ENCODE assay signal across 10 cellular contexts in genomic region chrX:132071260-132071659, GRCh38. TPM values are rescaled to one million over a fixed set of nuclear protein-coding genes. Genes with fewer than 3 reads are reported as not detected.
DNase-seq lines count a peak whose midpoint lies in the region; ATAC-seq, FAIRE-seq and TF ChIP-seq lines count a peak whose summit lies in the region.
"Had no signal": no experiment of that assay in that cellular context is flagged by ENCODE, and none has a peak within 500 bp of the region (broad histone marks: within the 10 kb centered on the region; RNA-seq: fewer than 3 reads in every experiment).

No MANE protein-coding gene starts in this region.

- intact Hi-C loops in HCT116 (cut with micrococcal nuclease), result loop anchor here (1.0 to 5.0 kb wide), 2 partner anchors 48 to 229 kb away; partner anchors contain the start of gene STK26

- H3K9me3 ChIP-seq in HCT116 (ENCODE audit: control insufficient read depth in 1 of 2, insufficient read depth in 1 of 2, low read depth in 1 of 2, low read length in 2 of 2) (no peaks in the 10 kb centered on the region), SK-N-SH (no peaks in the 10 kb centered on the region), hepatocyte (ENCODE audit: low read depth) (no peaks in the 10 kb centered on the region)

- no peak overlapping the region for H2AFZ ChIP-seq in HCT116 (ENCODE audit: low read depth, low read length, poor library complexity, severe bottlenecking)
- H2AFZ ChIP-seq in SK-N-SH (ENCODE audit: low read depth), result no peak overlapping the region
- H2AFZ ChIP-seq in hepatocyte, result no peak overlapping the region

- H3K4me1 ChIP-seq in HCT116 (ENCODE audit: control insufficient read depth in 1 of 2, insufficient read depth in 2 of 2, low read length in 2 of 2) (no peaks in the 10 kb centered on the region), SK-N-SH (ENCODE audit: control insufficient read depth in 1 of 2, insufficient read depth in 2 of 2, low read depth in 1 of 2, low read length in 1 of 2) (no peaks in the 10 kb centered on the region), hepatocyte (ENCODE audit: insufficient read depth) (no peaks in the 10 kb centered on the region)

- H4K20me1 ChIP-seq in HCT116 (ENCODE audit: insufficient read depth), result no peaks in the 10 kb centered on the region
- no peaks in the 10 kb centered on the region for H4K20me1 ChIP-seq in SK-N-SH (ENCODE audit: insufficient read depth)
- H4K20me1 ChIP-seq in hepatocyte (ENCODE audit: insufficient read depth, poor library complexity, severe bottlenecking), result no peaks in the 10 kb centered on the region

- ATAC-seq in HCT116 (no peak), GM21528 (IDR thresholded peaks at IDR 0.05; ENCODE audit: low FRiP score, unreplicated experiment) (no peak)
- ATAC-seq: activated CD4-positive, alpha-beta T cell treated with anti-CD3 and anti-CD28 coated beads for 36 hours had no signal

- H3K4me3 ChIP-seq in HCT116 (replicated peaks in 1 of 2; ENCODE audit: low read depth in 1 of 2, low read length in 2 of 2), result no peak overlapping the region
- no peak overlapping the region for H3K4me3 ChIP-seq in SK-N-SH (ENCODE audit: low read depth in 2 of 2, low read length in 1 of 2)
- no peak overlapping the region for H3K4me3 ChIP-seq in hepatocyte

- TF ChIP-seq CTCF in HCT116 (IDR thresholded peaks at IDR 0.05 in 2 of 3, conservative IDR thresholded peaks at IDR 0.05 in 1 of 3; ENCODE audit: borderline replicate concordance in 1 of 3, insufficient read depth in 1 of 3, low read depth in 2 of 3, low read length in 2 of 3) (peak; percentile 7 to 38 (median 10); a peak in 2 of 6 replicates), SK-N-SH (IDR thresholded peaks at IDR 0.05) (peak; percentile 61), hepatocyte (IDR thresholded peaks at IDR 0.05; ENCODE audit: poor library complexity) (peak; percentile 30)

- POLR2A ChIA-PET in HCT116 (lab: Charles Lee), result no interaction called here
- POLR2A ChIA-PET in SK-N-SH (lab: Yijun Ruan, JAX), result no interaction called here

- BruUV-seq in HCT116 (replicated peaks; lab: Mats Ljungman, UMichigan), result no TSS peak

- H3K36me3 ChIP-seq in HCT116 (ENCODE audit: control insufficient read depth in 1 of 2, insufficient read depth in 2 of 2, low read length in 2 of 2) (no peaks in the 10 kb centered on the region), SK-N-SH (replicated peaks in 1 of 2; ENCODE audit: control insufficient read depth in 1 of 2, insufficient read depth in 2 of 2, low read length in 1 of 2) (no peaks in the 10 kb centered on the region), hepatocyte (replicated peaks; ENCODE audit: insufficient read depth, low read depth) (no peaks in the 10 kb centered on the region)

- H3K27ac ChIP-seq in HCT116 (ENCODE audit: low read depth, low read length) (no peak overlapping the region), SK-N-SH (ENCODE audit: low read depth in 2 of 2, low read length in 1 of 2) (no peak overlapping the region), hepatocyte (no peak overlapping the region)

- TF ChIP-seq RAD21 in HCT116 (IDR thresholded peaks at IDR 0.05; ENCODE audit: low read depth) (peak; percentile 46; the same call in 1 of the 2 replicates), SK-N-SH (IDR thresholded peaks at IDR 0.05; ENCODE audit: low read length) (peak; percentile 67)

- no peak for TF ChIP-seq EP300 in SK-N-SH (IDR thresholded peaks at IDR 0.05; ENCODE audit: borderline replicate concordance in 1 of 2, low read depth in 1 of 2, low read length in 1 of 2)

- H3K4me2 ChIP-seq in HCT116 (ENCODE audit: low read length), result no peak overlapping the region
- H3K4me2 ChIP-seq in SK-N-SH, result no peak overlapping the region
- no peak overlapping the region for H3K4me2 ChIP-seq in hepatocyte

- no peak for TF ChIP-seq POLR2A in HCT116 (IDR thresholded peaks at IDR 0.05; ENCODE audit: borderline replicate concordance, extremely low read depth, insufficient read depth, insufficient read length)

- no peaks in the 10 kb centered on the region for H3F3A ChIP-seq in SK-N-SH (replicated peaks; ENCODE audit: insufficient read depth)

- CTCF ChIA-PET in HCT116 (lab: Charles Lee) (interaction anchor here (1.0 to 3.2 kb wide), 8 partner anchors 9 to 243 kb away, joined by 3 to 16 read pairs (median 6); no protein-coding TSS in a partner anchor), SK-N-SH (lab: Yijun Ruan, JAX) (interaction anchor here (0.6 to 7.5 kb wide), 21 partner anchors 8 to 560 kb away, joined by 3 to 34 read pairs (median 3); partner anchors contain the start of genes RAP2C and STK26)

- H3K9me2 ChIP-seq in HCT116 (ENCODE audit: insufficient read depth) (no peaks in the 10 kb centered on the region), SK-N-SH (no peaks in the 10 kb centered on the region), hepatocyte (replicated peaks; ENCODE audit: insufficient read depth) (no peaks in the 10 kb centered on the region)

- H3K9ac ChIP-seq in HCT116 (ENCODE audit: low read length) (no peak overlapping the region), SK-N-SH (no peak overlapping the region)

- no peak for DNase-seq in HCT116 (ENCODE audit: low read depth, low spot score)
- peak; percentile 10 for DNase-seq in SK-N-SH
- no peak for DNase-seq in hepatocyte (ENCODE audit: low spot score)
- DNase-seq in stimulated activated CD4-positive, alpha-beta T cell treated with anti-CD3 and anti-CD28 coated beads, Interleukin-1b, Interleukin-23, amount 100 ng/mL, for 48 hours, result no peak
- DNase-seq in NCI-H774 (lab: John Stamatoyannopoulos, UW), result no peak
- DNase-seq in activated T-cell treated with anti-CD3 and anti-CD28 coated beads, Interleukin-2, amount 50 U/mL, for 48 hours, result no peak
- DNase-seq: activated CD4-positive, alpha-beta T cell treated with anti-CD3 and anti-CD28 coated beads for 36 hours; MV-4-11 had no signal

- RAD21 ChIA-PET in HCT116 (lab: Charles Lee; ENCODE audit: low non-redundant PET in 1 of 2, low total read pairs in 2 of 2, uncharacterized antibody in 2 of 2, unreplicated experiment in 2 of 2), result no interaction called here

- H3K27me3 ChIP-seq in HCT116 (ENCODE audit: insufficient read depth, low read length), result no peaks in the 10 kb centered on the region
- H3K27me3 ChIP-seq in SK-N-SH (ENCODE audit: insufficient read depth), result no peaks in the 10 kb centered on the region; the same call in none of the 2 replicates
- H3K27me3 ChIP-seq in hepatocyte, result no peaks in the 10 kb centered on the region

- peak; percentile 76 for FAIRE-seq in A204.1 (lab: Jason Lieb, UNC)

- no peaks in the 10 kb centered on the region for H3K79me2 ChIP-seq in HCT116 (ENCODE audit: insufficient read depth, low read length)
- no peaks in the 10 kb centered on the region for H3K79me2 ChIP-seq in SK-N-SH (ENCODE audit: insufficient read depth)
- H3K79me2 ChIP-seq in hepatocyte, result no peaks in the 10 kb centered on the region

TF ChIP-seq in HCT116, 20 proteins besides CTCF, POLR2A, EP300 and RAD21 (continues in another document):
- TF ChIP-seq SIN3A (IDR thresholded peaks at IDR 0.05; ENCODE audit: low read depth), result no peak
- no peak for TF ChIP-seq EZH2 (IDR thresholded peaks at IDR 0.05)
- no peak for TF ChIP-seq JUND (IDR thresholded peaks at IDR 0.05)
- no peak for TF ChIP-seq EZH2phosphoT487 (IDR thresholded peaks at IDR 0.05; ENCODE audit: borderline replicate concordance)
- TF ChIP-seq ELF1 (IDR thresholded peaks at IDR 0.05; ENCODE audit: borderline replicate concordance, low read depth), result no peak
- TF ChIP-seq ZNF274 (IDR thresholded peaks at IDR 0.05; ENCODE audit: low read depth, low read length), result no peak
- no peak for TF ChIP-seq SP1 (IDR thresholded peaks at IDR 0.05; ENCODE audit: low read depth)
- TF ChIP-seq FOSL1 (IDR thresholded peaks at IDR 0.05; ENCODE audit: low read depth), result no peak
- no peak for TF ChIP-seq TCF7L2 (IDR thresholded peaks at IDR 0.05; ENCODE audit: borderline replicate concordance, extremely low read depth, insufficient read depth, insufficient read length)
- no peak for TF ChIP-seq CEBPB (IDR thresholded peaks at IDR 0.05; ENCODE audit: low read depth)
- TF ChIP-seq POLR2AphosphoS5 (IDR thresholded peaks at IDR 0.05; ENCODE audit: low read depth, low read length), result no peak
- TF ChIP-seq EGR1 (IDR thresholded peaks at IDR 0.05; ENCODE audit: low read depth), result no peak
- TF ChIP-seq CBX3 (IDR thresholded peaks at IDR 0.05; ENCODE audit: low read depth), result no peak

TF ChIP-seq in SK-N-SH, 30 proteins besides CTCF, POLR2A, EP300 and RAD21:
- TF ChIP-seq RFX5 (IDR thresholded peaks at IDR 0.05; ENCODE audit: low read length) (no peak), SMC3 (IDR thresholded peaks at IDR 0.05; ENCODE audit: low read depth, low read length) (peak; percentile 45)

RNA-seq across cellular contexts. Expression of gene STK26, which starts 48.2 kb away (rescaled TPM):
- 30.5 TPM for total RNA-seq in HCT116 (2021; ENCODE audit: unreplicated experiment)
- 6.3 and 10.6 TPM in 2 replicates for polyA plus RNA-seq in HCT116 (2012)
- 3.5 and 4.4 TPM in 2 replicates for polyA plus RNA-seq in SK-N-SH (2012; rRNA removed)
- 5.6 and 6.5 TPM in 2 replicates for polyA plus RNA-seq in SK-N-SH (2012; cell fraction: cytosol; rRNA removed)
- 1.6 and 3.8 TPM in 2 replicates for polyA plus RNA-seq in SK-N-SH (2012; cell fraction: nucleus; rRNA removed)
- total RNA-seq in hepatocyte, result 43.3 and 48.0 TPM in 2 replicates
- 25.2 and 29.3 TPM in 2 replicates for polyA plus RNA-seq in hepatocyte

RNA-seq across cellular contexts. Expression of gene FRMD7, which starts 56.6 kb away (rescaled TPM):
- total RNA-seq in HCT116 (2021; ENCODE audit: unreplicated experiment) (not detected), hepatocyte (not detected in 2 replicates)
- not detected in 2 replicates for polyA plus RNA-seq in HCT116 (2012)
- polyA plus RNA-seq in SK-N-SH (2012; rRNA removed) (not detected in 2 replicates), hepatocyte (not detected in 2 replicates)
- polyA plus RNA-seq in SK-N-SH (2012; cell fraction: cytosol; rRNA removed), result not detected in 2 replicates
- polyA plus RNA-seq in SK-N-SH (2012; cell fraction: nucleus; rRNA removed), result not detected in 2 replicates
- total RNA-seq: activated CD4-positive, alpha-beta T cell treated with anti-CD3 and anti-CD28 coated beads for 36 hours had no signal

Comparison
In these comparisons a context has a peak if more than half of its experiments do, and no peak if none do; other contexts are left out.
1. CTCF ChIP-seq: peak in every context shown above with its lines; median percentile 61 in SK-N-SH; 30 in hepatocyte; 10 in HCT116.